In the genomic region with DNA sequence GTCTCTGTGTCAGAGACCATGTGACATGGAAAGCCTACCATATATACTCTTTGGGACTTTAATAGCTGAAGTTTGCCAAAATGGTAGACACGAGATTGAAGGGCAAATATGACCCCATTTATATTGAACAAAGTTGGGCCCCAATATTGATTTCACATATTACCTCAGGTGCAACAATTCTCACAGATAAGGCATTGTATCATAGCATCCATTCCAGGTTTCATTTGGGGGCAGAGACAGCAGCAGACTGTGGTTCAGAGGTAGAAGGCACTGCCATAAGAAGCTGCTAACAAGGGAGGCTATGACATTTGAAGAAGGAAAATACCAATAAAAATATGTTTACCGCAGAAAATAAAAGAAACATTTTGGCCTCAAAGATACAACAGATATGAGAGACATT, we compare ENCODE assay signal across 1 cellular context.
TF ChIP-seq lines count a peak whose summit lies in the region.

No MANE protein-coding gene starts in this region.

TF ChIP-seq in WTC11, 78 proteins besides CTCF, POLR2A, EP300 and RAD21 (continued from another document):
- TF ChIP-seq, protein P1, sequence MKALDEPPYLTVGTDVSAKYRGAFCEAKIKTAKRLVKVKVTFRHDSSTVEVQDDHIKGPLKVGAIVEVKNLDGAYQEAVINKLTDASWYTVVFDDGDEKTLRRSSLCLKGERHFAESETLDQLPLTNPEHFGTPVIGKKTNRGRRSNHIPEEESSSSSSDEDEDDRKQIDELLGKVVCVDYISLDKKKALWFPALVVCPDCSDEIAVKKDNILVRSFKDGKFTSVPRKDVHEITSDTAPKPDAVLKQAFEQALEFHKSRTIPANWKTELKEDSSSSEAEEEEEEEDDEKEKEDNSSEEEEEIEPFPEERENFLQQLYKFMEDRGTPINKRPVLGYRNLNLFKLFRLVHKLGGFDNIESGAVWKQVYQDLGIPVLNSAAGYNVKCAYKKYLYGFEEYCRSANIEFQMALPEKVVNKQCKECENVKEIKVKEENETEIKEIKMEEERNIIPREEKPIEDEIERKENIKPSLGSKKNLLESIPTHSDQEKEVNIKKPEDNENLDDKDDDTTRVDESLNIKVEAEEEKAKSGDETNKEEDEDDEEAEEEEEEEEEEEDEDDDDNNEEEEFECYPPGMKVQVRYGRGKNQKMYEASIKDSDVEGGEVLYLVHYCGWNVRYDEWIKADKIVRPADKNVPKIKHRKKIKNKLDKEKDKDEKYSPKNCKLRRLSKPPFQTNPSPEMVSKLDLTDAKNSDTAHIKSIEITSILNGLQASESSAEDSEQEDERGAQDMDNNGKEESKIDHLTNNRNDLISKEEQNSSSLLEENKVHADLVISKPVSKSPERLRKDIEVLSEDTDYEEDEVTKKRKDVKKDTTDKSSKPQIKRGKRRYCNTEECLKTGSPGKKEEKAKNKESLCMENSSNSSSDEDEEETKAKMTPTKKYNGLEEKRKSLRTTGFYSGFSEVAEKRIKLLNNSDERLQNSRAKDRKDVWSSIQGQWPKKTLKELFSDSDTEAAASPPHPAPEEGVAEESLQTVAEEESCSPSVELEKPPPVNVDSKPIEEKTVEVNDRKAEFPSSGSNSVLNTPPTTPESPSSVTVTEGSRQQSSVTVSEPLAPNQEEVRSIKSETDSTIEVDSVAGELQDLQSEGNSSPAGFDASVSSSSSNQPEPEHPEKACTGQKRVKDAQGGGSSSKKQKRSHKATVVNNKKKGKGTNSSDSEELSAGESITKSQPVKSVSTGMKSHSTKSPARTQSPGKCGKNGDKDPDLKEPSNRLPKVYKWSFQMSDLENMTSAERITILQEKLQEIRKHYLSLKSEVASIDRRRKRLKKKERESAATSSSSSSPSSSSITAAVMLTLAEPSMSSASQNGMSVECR (CRISPR knock-in tag; IDR thresholded peaks at IDR 0.05; ENCODE audit: borderline replicate concordance): no peak
- TF ChIP-seq ZNF532 (CRISPR knock-in tag; IDR thresholded peaks at IDR 0.05; ENCODE audit: borderline replicate concordance) (0 out of 2 replicates have a peak, but pooled peaks have one; percentile 6), EMX1 (CRISPR knock-in tag; IDR thresholded peaks at IDR 0.05) (peak; percentile 78), AR (CRISPR knock-in tag; IDR thresholded peaks at IDR 0.05) (peak; percentile 28; the same call in 1 of the 2 replicates)
- TF ChIP-seq, protein P2, sequence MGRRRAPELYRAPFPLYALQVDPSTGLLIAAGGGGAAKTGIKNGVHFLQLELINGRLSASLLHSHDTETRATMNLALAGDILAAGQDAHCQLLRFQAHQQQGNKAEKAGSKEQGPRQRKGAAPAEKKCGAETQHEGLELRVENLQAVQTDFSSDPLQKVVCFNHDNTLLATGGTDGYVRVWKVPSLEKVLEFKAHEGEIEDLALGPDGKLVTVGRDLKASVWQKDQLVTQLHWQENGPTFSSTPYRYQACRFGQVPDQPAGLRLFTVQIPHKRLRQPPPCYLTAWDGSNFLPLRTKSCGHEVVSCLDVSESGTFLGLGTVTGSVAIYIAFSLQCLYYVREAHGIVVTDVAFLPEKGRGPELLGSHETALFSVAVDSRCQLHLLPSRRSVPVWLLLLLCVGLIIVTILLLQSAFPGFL (CRISPR knock-in tag; IDR thresholded peaks at IDR 0.05; ENCODE audit: borderline replicate concordance): no peak
